In genomic region chr4:73069338-73070071, GRCh38 we compare ENCODE assay signal across 1 cellular context.
TF ChIP-seq lines count a peak whose summit lies in the region.

TSS of gene COX18 (minus strand) at chr4:73069716. CDS start at chr4:73069649, 67 bp downstream.

TF ChIP-seq in HepG2, 621 proteins besides CTCF, POLR2A, EP300 and RAD21 (continued from another document and continues in another):
- TF ChIP-seq DRAP1 (CRISPR knock-in tag; IDR thresholded peaks at IDR 0.05), result peak; percentile 85
- TF ChIP-seq ZNF574 (CRISPR knock-in tag; IDR thresholded peaks at IDR 0.05), result peak; percentile 88
- TF ChIP-seq ZNF333 (CRISPR knock-in tag; IDR thresholded peaks at IDR 0.05; ENCODE audit: borderline replicate concordance), result peak; percentile 94
- TF ChIP-seq HMG20B (CRISPR knock-in tag; conservative IDR thresholded peaks at IDR 0.05), result peak; percentile 38; the same call in 1 of the 2 replicates
- TF ChIP-seq GPN1 (CRISPR knock-in tag; IDR thresholded peaks at IDR 0.05; ENCODE audit: borderline replicate concordance), result no peak
- peak; percentile 41; the same call in 1 of the 2 replicates for TF ChIP-seq MEF2D (CRISPR knock-in tag; IDR thresholded peaks at IDR 0.05)
- TF ChIP-seq NR2F1 (CRISPR knock-in tag; IDR thresholded peaks at IDR 0.05), result peak in 1 of 2 experiments; percentile 26; a peak in 1 of 4 replicates
- peak; percentile 38; the same call in 1 of the 2 replicates for TF ChIP-seq ZNF318 (CRISPR knock-in tag; IDR thresholded peaks at IDR 0.05)
- TF ChIP-seq HOMEZ (CRISPR knock-in tag; IDR thresholded peaks at IDR 0.05; ENCODE audit: low read depth), result peak; percentile 53; the same call in 1 of the 2 replicates
- TF ChIP-seq ZBTB46 (CRISPR knock-in tag; IDR thresholded peaks at IDR 0.05; ENCODE audit: borderline replicate concordance), result no peak
- peak; percentile 63 for TF ChIP-seq SP5 (CRISPR knock-in tag; IDR thresholded peaks at IDR 0.05; ENCODE audit: borderline replicate concordance, low read depth)
- no peak; the same call in 1 of the 2 replicates for TF ChIP-seq CSRNP2 (CRISPR knock-in tag; conservative IDR thresholded peaks at IDR 0.05; ENCODE audit: low read depth)
- peak; percentile 28; the same call in 1 of the 2 replicates for TF ChIP-seq ZNF331 (CRISPR knock-in tag; IDR thresholded peaks at IDR 0.05)
- TF ChIP-seq FOXK1 (CRISPR knock-in tag; IDR thresholded peaks at IDR 0.05; ENCODE audit: borderline replicate concordance, low read depth), result peak; percentile 45; the same call in 1 of the 2 replicates
- peak; percentile 89; the same call in 1 of the 2 replicates for TF ChIP-seq NFAT5 (CRISPR knock-in tag; IDR thresholded peaks at IDR 0.05)
- TF ChIP-seq FLYWCH1 (CRISPR knock-in tag; IDR thresholded peaks at IDR 0.05), result no peak
- TF ChIP-seq ZNF275 (CRISPR knock-in tag; IDR thresholded peaks at IDR 0.05; ENCODE audit: borderline replicate concordance), result peak; percentile 97; the same call in 1 of the 2 replicates
- peak; percentile 72; the same call in 1 of the 2 replicates for TF ChIP-seq ZNF768 (CRISPR knock-in tag; IDR thresholded peaks at IDR 0.05)
- TF ChIP-seq ZNF414 (CRISPR knock-in tag; IDR thresholded peaks at IDR 0.05), result peak; percentile 25; the same call in 1 of the 2 replicates
